ENCODE assay signal across 9 cellular contexts in the genomic region with DNA sequence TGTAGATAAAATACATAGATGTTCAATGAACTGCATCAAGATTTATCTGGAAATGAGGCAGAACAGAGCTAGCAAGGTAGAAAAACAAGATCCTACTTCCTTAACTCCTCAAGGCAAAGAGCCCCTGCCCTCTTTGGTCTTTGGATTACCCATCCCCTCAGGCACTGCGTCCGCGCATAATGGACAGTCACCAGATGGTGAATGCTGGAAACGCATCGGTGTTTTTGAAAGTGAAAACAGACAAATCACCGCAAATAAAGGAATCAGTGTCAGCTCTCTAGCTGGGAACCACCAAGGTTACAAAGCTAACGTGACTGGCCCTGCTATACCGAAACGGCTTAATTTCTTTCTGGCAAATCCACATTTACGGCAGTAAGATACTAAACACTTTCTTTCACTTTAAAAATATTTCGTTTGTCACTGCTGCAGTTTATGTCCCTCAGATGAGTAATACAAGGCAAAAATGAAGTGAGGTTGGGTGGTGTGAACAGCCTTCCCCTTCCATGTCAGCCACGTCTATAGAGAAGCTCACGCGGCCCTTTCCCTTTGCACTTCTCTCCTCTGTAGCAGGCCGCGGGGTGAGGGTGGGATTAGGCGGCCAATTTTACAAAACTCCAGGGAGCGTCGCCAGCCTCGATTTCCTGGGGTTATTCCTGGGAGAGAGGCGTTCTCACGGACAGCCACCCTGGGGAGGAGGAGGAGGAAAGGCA. TPM values are rescaled to one million over a fixed set of nuclear protein-coding genes. Genes with fewer than 3 reads are reported as not detected.
DNase-seq lines count a peak whose midpoint lies in the region; ATAC-seq and TF ChIP-seq lines count a peak whose summit lies in the region.
"Had no signal": no experiment of that assay in that cellular context is flagged by ENCODE, and none has a peak within 500 bp of the region (broad histone marks: within the 10 kb centered on the region; RNA-seq: fewer than 3 reads in every experiment).

No MANE protein-coding gene starts in this region.

- peaks cover 3% of the 10 kb centered on the region for H3K27me3 ChIP-seq in CD8-positive, alpha-beta T cell (ENCODE audit: insufficient read depth, low read length)
- peaks cover 17% of the 10 kb centered on the region for H3K27me3 ChIP-seq in fibroblast of lung (ENCODE audit: control insufficient read depth, insufficient read depth, low read length)

- no peaks in the 10 kb centered on the region for H3K36me3 Mint-ChIP-seq in CD8-positive, alpha-beta T cell
- H3K36me3 Mint-ChIP-seq in T-cell (no peaks in the 10 kb centered on the region), progenitor cell of endocrine pancreas (ENCODE audit: insufficient read depth) (peaks cover 1% of the 10 kb centered on the region)

- ATAC-seq in CD8-positive, alpha-beta T cell: no peak
- ATAC-seq in T-cell (replicated peaks in 1 of 4) (peak in 1 of 4 experiments; percentile 19), GM19463 (IDR thresholded peaks at IDR 0.05; ENCODE audit: unreplicated experiment) (no peak)

- peak overlapping the region; percentile 65 for H3K4me3 Mint-ChIP-seq in CD8-positive, alpha-beta T cell
- H3K4me3 Mint-ChIP-seq in T-cell (peak overlapping the region; percentile 38 to 70 (median 67)), progenitor cell of endocrine pancreas (ENCODE audit: low read depth) (peak overlapping the region; percentile 73)

- TF ChIP-seq CTCF in CD8-positive, alpha-beta T cell (IDR thresholded peaks at IDR 0.05): no peak
- TF ChIP-seq CTCF in fibroblast of lung (conservative IDR thresholded peaks at IDR 0.05 in 1 of 2, IDR thresholded peaks at IDR 0.05 in 1 of 2; ENCODE audit: low read depth in 1 of 2, low read length in 2 of 2): no peak
- TF ChIP-seq CTCF in progenitor cell of endocrine pancreas (IDR thresholded peaks at IDR 0.05; ENCODE audit: unreplicated experiment): no peak

- no peaks in the 10 kb centered on the region for H4K20me1 ChIP-seq in fibroblast of lung (ENCODE audit: control insufficient read depth, extremely low read depth, insufficient read depth, low read length)

- peaks cover 6% of the 10 kb centered on the region for H3K9me3 Mint-ChIP-seq in CD8-positive, alpha-beta T cell
- H3K9me3 Mint-ChIP-seq in T-cell (peaks cover 5 to 13% (median 10%) of the 10 kb centered on the region in 3 donors), progenitor cell of endocrine pancreas (ENCODE audit: low read depth) (no peaks in the 10 kb centered on the region)

- CTCF ChIA-PET in CD8-positive, alpha-beta T cell (lab: Charles Lee): interaction anchor here (1.3 kb wide), 1 partner anchor 104 kb away, joined by 3 read pairs; no protein-coding TSS in a partner anchor
- CTCF ChIA-PET in T-cell (lab: Charles Lee): interaction anchor here in 1 of 2 donors (0.5 kb wide), 1 partner anchor 405 kb away, joined by 4 read pairs; no protein-coding TSS in a partner anchor

- DNase-seq in CD8-positive, alpha-beta T cell: no peak
- DNase-seq in T-cell (no peak), fibroblast of lung (ENCODE audit: low read depth in 2 of 2) (no peak), progenitor cell of endocrine pancreas (ENCODE audit: low spot score, unreplicated experiment) (no peak), NOMO-1 treated with DMSO at 0.1 percent for 48 hours (lab: John Stamatoyannopoulos, UW; ENCODE audit: unreplicated experiment) (no peak), SKM-1 treated with dmso at 0.1 percent for 144 hours (lab: John Stamatoyannopoulos, UW; ENCODE audit: unreplicated experiment) (no peak), NCI-H2196 (lab: John Stamatoyannopoulos, UW; ENCODE audit: unreplicated experiment) (no peak)
- DNase-seq: NCI-H526 treated with DMSO at 0.1 percent for 48 hours had no signal

- H3K27me3 Mint-ChIP-seq in CD8-positive, alpha-beta T cell (ENCODE audit: low read depth): peaks cover 58% of the 10 kb centered on the region
- peaks cover 53 to 64% of the 10 kb centered on the region in 2 donors for H3K27me3 Mint-ChIP-seq in T-cell
- peaks cover 81% of the 10 kb centered on the region for H3K27me3 Mint-ChIP-seq in progenitor cell of endocrine pancreas

- H3K4me3 ChIP-seq in CD8-positive, alpha-beta T cell (ENCODE audit: low read depth, low read length): no peak overlapping the region
- peak overlapping the region in 2 of 4 experiments; percentile 46 to 65 for H3K4me3 ChIP-seq in fibroblast of lung (replicated peaks in 1 of 4; ENCODE audit: control extremely low read depth in 1 of 4, insufficient read depth in 1 of 4, low read depth in 3 of 4, low read length in 4 of 4)

- peaks cover 13% of the 10 kb centered on the region for H3K4me1 Mint-ChIP-seq in CD8-positive, alpha-beta T cell (ENCODE audit: low read depth)
- H3K4me1 Mint-ChIP-seq in T-cell (peaks cover 14 to 19% (median 17%) of the 10 kb centered on the region in 3 donors), progenitor cell of endocrine pancreas (ENCODE audit: low read depth) (peaks cover 6% of the 10 kb centered on the region)

- H2AFZ ChIP-seq in fibroblast of lung (ENCODE audit: low read length): no peak overlapping the region

- H3K9me3 ChIP-seq in CD8-positive, alpha-beta T cell (ENCODE audit: low read length): no peaks in the 10 kb centered on the region
- no peaks in the 10 kb centered on the region for H3K9me3 ChIP-seq in fibroblast of lung (ENCODE audit: control insufficient read depth, insufficient read depth, low read depth, low read length)

- intact Hi-C loops in CD8-positive, alpha-beta T cell (cut with DNase I, micrococcal nuclease): no loop called here

- H3K79me2 ChIP-seq in fibroblast of lung (ENCODE audit: control insufficient read depth, insufficient read depth, low read length): no peaks in the 10 kb centered on the region

- H3K4me1 ChIP-seq in CD8-positive, alpha-beta T cell (ENCODE audit: insufficient read depth, low read length): peaks cover 5% of the 10 kb centered on the region
- no peaks in the 10 kb centered on the region for H3K4me1 ChIP-seq in fibroblast of lung (ENCODE audit: control insufficient read depth, extremely low read depth, insufficient read depth, low read length)

- H3K4me2 ChIP-seq in fibroblast of lung (ENCODE audit: extremely low read depth, insufficient read depth, low read length): peak overlapping the region; percentile 54

- H3K27ac Mint-ChIP-seq in CD8-positive, alpha-beta T cell: no peak overlapping the region
- H3K27ac Mint-ChIP-seq in T-cell (no peak overlapping the region), progenitor cell of endocrine pancreas (no peak overlapping the region)

- H3K27ac ChIP-seq in CD8-positive, alpha-beta T cell (ENCODE audit: low read depth, low read length): no peak overlapping the region
- H3K27ac ChIP-seq in fibroblast of lung (ENCODE audit: insufficient read depth, low read length): no peak overlapping the region

- H3K36me3 ChIP-seq in CD8-positive, alpha-beta T cell (ENCODE audit: insufficient read depth, low read length): no peaks in the 10 kb centered on the region
- no peaks in the 10 kb centered on the region for H3K36me3 ChIP-seq in fibroblast of lung (ENCODE audit: control insufficient read depth, insufficient read depth, low read length)

- no peak overlapping the region for H3K9ac ChIP-seq in fibroblast of lung (ENCODE audit: insufficient read depth, low read length)

- POLR2A ChIA-PET in CD8-positive, alpha-beta T cell (lab: Charles Lee): no interaction called here
- POLR2A ChIA-PET in T-cell (lab: Charles Lee): no interaction called here

RNA-seq across cellular contexts. Expression of a gene that starts 0.6 kb away (rescaled TPM):
- not detected for total RNA-seq in CD8-positive, alpha-beta T cell
- total RNA-seq in T-cell (not detected), fibroblast of lung (not detected in 2 replicates), progenitor cell of endocrine pancreas (2.9 and 4.0 TPM in 2 replicates)
- polyA plus RNA-seq in fibroblast of lung: not detected in 2 replicates
- polyA plus RNA-seq in fibroblast of lung (2012): not detected in 2 replicates
- not detected in 2 replicates for polyA minus RNA-seq in fibroblast of lung (ENCODE audit: low replicate concordance)
